Comparison of ENCODE assay signal across 8 cellular contexts in the genomic region with DNA sequence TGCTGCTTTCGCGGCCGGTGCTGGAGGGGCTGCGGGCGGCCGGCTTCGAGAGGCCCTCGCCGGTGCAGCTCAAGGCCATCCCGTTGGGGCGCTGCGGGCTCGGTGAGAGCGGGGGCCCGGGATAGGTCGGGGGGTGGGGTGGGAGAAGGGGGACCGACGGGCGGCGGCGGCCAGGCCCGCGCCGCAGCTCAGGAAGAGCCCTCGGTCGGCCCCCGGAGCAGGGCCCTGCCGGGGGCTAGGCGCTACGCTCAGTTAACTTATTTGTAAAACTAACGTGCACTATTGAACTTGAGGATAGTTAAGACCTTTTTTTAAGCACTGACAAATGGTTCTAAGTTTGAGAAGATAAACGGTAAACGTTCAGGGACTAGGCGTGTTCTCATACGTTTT. TPM values are rescaled to one million over a fixed set of nuclear protein-coding genes. Genes with fewer than 3 reads are reported as not detected.
DNase-seq lines count a peak whose midpoint lies in the region; ATAC-seq, FAIRE-seq and TF ChIP-seq lines count a peak whose summit lies in the region.

No MANE protein-coding gene starts in this region.

- TF ChIP-seq POLR2A in testis (IDR thresholded peaks at IDR 0.05): no peak

- 0% methylated on average over 15 to 33 of the region's 35 CpGs for WGBS in testis, 2 donors

- dilution Hi-C loops in keratinocyte (cut with MboI; ENCODE audit: extremely low pct_ligation_motif_present, low sequenced_read_pairs): no loop called here

- peak overlapping the region; percentile 94 for H2AFZ ChIP-seq in keratinocyte (ENCODE audit: control insufficient read depth, low read length)

- H3K27ac ChIP-seq in keratinocyte (ENCODE audit: control insufficient read depth, insufficient read depth, low read length): peak overlapping the region; percentile 93
- peak overlapping the region; percentile 86 to 96 for H3K27ac ChIP-seq in testis

- peak overlapping the region; percentile 93 for H3K9ac ChIP-seq in keratinocyte (ENCODE audit: control insufficient read depth, extremely low read depth, insufficient read depth, low read length)

- H3K9me3 Mint-ChIP-seq in activated naive CD8-positive, alpha-beta T cell treated with anti-CD3 and anti-CD28 coated beads, Interleukin-2, amount 10 ng/mL, durations not matched to agents 7 days and 5 days: no peaks in the 10 kb centered on the region

- ATAC-seq in GM18499 (IDR thresholded peaks at IDR 0.05; ENCODE audit: insufficient read depth, unreplicated experiment) (peak; percentile 7), HG03097 (IDR thresholded peaks at IDR 0.05; ENCODE audit: low FRiP score, unreplicated experiment) (peak; percentile 13), GM21381 (IDR thresholded peaks at IDR 0.05; ENCODE audit: unreplicated experiment) (no peak)
- peak; percentile 9 for ATAC-seq in activated naive CD8-positive, alpha-beta T cell treated with anti-CD3 and anti-CD28 coated beads, Interleukin-2, amount 10 ng/mL, durations not matched to agents 7 days and 5 days (ENCODE audit: low read depth)

- DNase-seq in activated naive CD8-positive, alpha-beta T cell treated with anti-CD3 and anti-CD28 coated beads, Interleukin-2, amount 10 ng/mL, durations not matched to agents 7 days and 5 days: no peak
- DNase-seq in keratinocyte (ENCODE audit: low read depth, low spot score) (no peak), testis (no peak), DMS79 treated with DMSO at 0.1 percent for 48 hours (lab: John Stamatoyannopoulos, UW) (no peak), DMS114 treated with DMSO at 0.1 percent for 48 hours (lab: John Stamatoyannopoulos, UW; ENCODE audit: unreplicated experiment) (no peak)

- peak overlapping the region; percentile 91 for H3K4me2 ChIP-seq in keratinocyte (ENCODE audit: control insufficient read depth, extremely low read depth, insufficient read depth, low read depth, low read length)

- intact Hi-C loops in testis (cut with DNase I; ENCODE audit: low total_unique reads): loop anchor here (10.0 kb wide), 1 partner anchor 271 kb away; no protein-coding TSS in a partner anchor

- H3K36me3 ChIP-seq in keratinocyte (ENCODE audit: control insufficient read depth in 2 of 2, extremely low read depth in 1 of 2, insufficient read depth in 2 of 2, low read length in 2 of 2): peaks cover 0 to 5% of the 10 kb centered on the region in 2 experiments
- H3K36me3 ChIP-seq in testis (ENCODE audit: low read depth, missing control alignments): no peaks in the 10 kb centered on the region

- H3K27me3 ChIP-seq in keratinocyte (ENCODE audit: control insufficient read depth, extremely low read depth, insufficient read depth, low read length) (no peaks in the 10 kb centered on the region), testis (no peaks in the 10 kb centered on the region)

- FAIRE-seq in keratinocyte (lab: Jason Lieb, UNC): no peak

- TF ChIP-seq CTCF in keratinocyte (optimal IDR thresholded peaks at IDR 0.05 in 1 of 3, IDR thresholded peaks at IDR 0.05 in 1 of 3, conservative IDR thresholded peaks at IDR 0.05 in 1 of 3; ENCODE audit: extremely low read depth in 1 of 3, insufficient read depth in 2 of 3, low read length in 3 of 3) (no peak), testis (IDR thresholded peaks at IDR 0.05) (no peak)

- H3K4me1 ChIP-seq in keratinocyte (ENCODE audit: control insufficient read depth, extremely low read depth, insufficient read depth, low read length): peaks cover 16% of the 10 kb centered on the region
- H3K4me1 ChIP-seq in testis: peaks cover 12% of the 10 kb centered on the region

- H3K4me3 ChIP-seq in keratinocyte (ENCODE audit: control insufficient read depth in 2 of 3, extremely low read depth in 1 of 3, insufficient read depth in 2 of 3, low read depth in 1 of 3, low read length in 3 of 3) (peak overlapping the region; percentile 87 to 98 (median 90)), testis (peak overlapping the region; percentile 91 to 98)

- no peaks in the 10 kb centered on the region for H3K9me3 ChIP-seq in keratinocyte (ENCODE audit: control insufficient read depth, low read depth, low read length)
- H3K9me3 ChIP-seq in testis: no peaks in the 10 kb centered on the region

- H3K9me1 ChIP-seq in keratinocyte (ENCODE audit: control insufficient read depth, extremely low read depth, insufficient read depth, low read length): no peaks in the 10 kb centered on the region

- peaks cover 9% of the 10 kb centered on the region for H3K36me3 Mint-ChIP-seq in activated naive CD8-positive, alpha-beta T cell treated with anti-CD3 and anti-CD28 coated beads, Interleukin-2, amount 10 ng/mL, durations not matched to agents 7 days and 5 days

- no peaks in the 10 kb centered on the region for H3K27me3 Mint-ChIP-seq in activated naive CD8-positive, alpha-beta T cell treated with anti-CD3 and anti-CD28 coated beads, Interleukin-2, amount 10 ng/mL, durations not matched to agents 7 days and 5 days

- H4K20me1 ChIP-seq in keratinocyte (ENCODE audit: control insufficient read depth, extremely low read depth, insufficient read depth, low read length): no peaks in the 10 kb centered on the region

- H3K4me3 Mint-ChIP-seq in activated naive CD8-positive, alpha-beta T cell treated with anti-CD3 and anti-CD28 coated beads, Interleukin-2, amount 10 ng/mL, durations not matched to agents 7 days and 5 days: peak overlapping the region; percentile 98

- H3K79me2 ChIP-seq in keratinocyte (ENCODE audit: control insufficient read depth, insufficient read depth, low read length): peaks cover 23% of the 10 kb centered on the region

- POLR2A ChIA-PET in activated naive CD8-positive, alpha-beta T cell treated with anti-CD3 and anti-CD28 coated beads, Interleukin-2, amount 10 ng/mL, durations not matched to agents 7 days and 5 days (lab: Charles Lee): interaction anchor here (1.2 to 2.8 kb wide), 3 partner anchors 9 to 249 kb away, joined by 5 to 25 read pairs (median 6); partner anchors contain the start of gene INKA2

- H3K4me1 Mint-ChIP-seq in activated naive CD8-positive, alpha-beta T cell treated with anti-CD3 and anti-CD28 coated beads, Interleukin-2, amount 10 ng/mL, durations not matched to agents 7 days and 5 days: peaks cover 36% of the 10 kb centered on the region

- H3K27ac Mint-ChIP-seq in activated naive CD8-positive, alpha-beta T cell treated with anti-CD3 and anti-CD28 coated beads, Interleukin-2, amount 10 ng/mL, durations not matched to agents 7 days and 5 days: peak overlapping the region; percentile 99

RNA-seq across cellular contexts. Expression of gene DDX20, which starts 0.4 kb away (rescaled TPM):
- 10 to 100 TPM; 15.0 to 16.5 TPM for total RNA-seq in activated naive CD8-positive, alpha-beta T cell treated with anti-CD3 and anti-CD28 coated beads, Interleukin-2, amount 10 ng/mL, durations not matched to agents 7 days and 5 days
- polyA plus RNA-seq in keratinocyte (9.6 to 14.8 TPM (median 11.6 TPM) in 3 replicates), testis (ENCODE audit: insufficient read depth, low read depth, low replicate concordance) (148 TPM)
- polyA plus RNA-seq in keratinocyte (2011; ENCODE audit: low read depth): 5.7 TPM
- polyA plus RNA-seq in keratinocyte (2011; cell fraction: cytosol; rRNA removed): 6.6 and 13.6 TPM in 2 replicates
- polyA plus RNA-seq in keratinocyte (2011; cell fraction: nucleus; rRNA removed): 12.8 and 17.8 TPM in 2 replicates
- polyA plus RNA-seq in keratinocyte (2012; ENCODE audit: low replicate concordance): 6.2 and 10.7 TPM in 2 replicates
- polyA minus RNA-seq in keratinocyte: 3.6 to 15.5 TPM (median 9.4 TPM) in 3 replicates
- 11.5 TPM for polyA minus RNA-seq in keratinocyte (2011; cell fraction: cytosol; rRNA and poly(A)+ RNA removed)
- polyA minus RNA-seq in keratinocyte (2011; cell fraction: nucleus; rRNA and poly(A)+ RNA removed): 10.6 and 13.3 TPM in 2 replicates
- 100 to 1,000 TPM in 1 of 2 donors, 10 to 100 TPM in 1; 86.3 to 168 TPM for total RNA-seq in testis

RNA-seq across cellular contexts. Expression of gene INKA2, which starts 16.9 kb away (rescaled TPM):
- total RNA-seq in activated naive CD8-positive, alpha-beta T cell treated with anti-CD3 and anti-CD28 coated beads, Interleukin-2, amount 10 ng/mL, durations not matched to agents 7 days and 5 days: 1 to 10 TPM; 1.6 to 2.0 TPM
- polyA plus RNA-seq in keratinocyte (1.8 to 2.8 TPM (median 2.7 TPM) in 3 replicates), testis (ENCODE audit: insufficient read depth, low read depth, low replicate concordance) (8.3 TPM)
- polyA plus RNA-seq in keratinocyte (2011; ENCODE audit: low read depth): 1.2 TPM
- 1.7 and 2.0 TPM in 2 replicates for polyA plus RNA-seq in keratinocyte (2011; cell fraction: cytosol; rRNA removed)
- 4.0 and 5.1 TPM in 2 replicates for polyA plus RNA-seq in keratinocyte (2011; cell fraction: nucleus; rRNA removed)
- polyA plus RNA-seq in keratinocyte (2012; ENCODE audit: low replicate concordance): 1.8 and 2.2 TPM in 2 replicates
- polyA minus RNA-seq in keratinocyte: 0.93 to 6.4 TPM in 2 of 3 replicates, not detected in the other
- polyA minus RNA-seq in keratinocyte (2011; cell fraction: cytosol; rRNA and poly(A)+ RNA removed): 1.9 TPM
- 1.8 and 3.2 TPM in 2 replicates for polyA minus RNA-seq in keratinocyte (2011; cell fraction: nucleus; rRNA and poly(A)+ RNA removed)
- total RNA-seq in testis: 1 to 10 TPM; 6.7 to 8.5 TPM

Comparison
In these comparisons a context has a peak if more than half of its experiments do, and no peak if none do; other contexts are left out.
1. RNA of gene DDX20, which starts 0.4 kb away (total RNA-seq): 86.3 to 168 TPM in testis; 15.0 to 16.5 TPM in activated naive CD8-positive, alpha-beta T cell treated with anti-CD3 and anti-CD28 coated beads, Interleukin-2, amount 10 ng/mL, durations not matched to agents 7 days and 5 days; every median in the first group is over 4 times any median in the second.